ENCODE assay signal across 11 cellular contexts in genomic region chr11:87039371-87039770, GRCh38. TPM values are rescaled to one million over a fixed set of nuclear protein-coding genes. Genes with fewer than 3 reads are reported as not detected.
DNase-seq lines count a peak whose midpoint lies in the region; ATAC-seq, FAIRE-seq and TF ChIP-seq lines count a peak whose summit lies in the region.
"Had no signal": no experiment of that assay in that cellular context is flagged by ENCODE, and none has a peak within 500 bp of the region (broad histone marks: within the 10 kb centered on the region; RNA-seq: fewer than 3 reads in every experiment).

No MANE protein-coding gene starts in this region.

- H3K27ac ChIP-seq in A673 (ENCODE audit: low read depth, low read length, poor library complexity, severe bottlenecking) (peak overlapping the region; percentile 16), pancreas (no peak overlapping the region)

- H3K4me3 ChIP-seq in A673 (ENCODE audit: low read depth, low read length, poor library complexity, severe bottlenecking) (peak overlapping the region; percentile 75), pancreas (no peak overlapping the region)

- no peak for TF ChIP-seq CTCF in A673 (conservative IDR thresholded peaks at IDR 0.05; ENCODE audit: low read depth, low read length)
- TF ChIP-seq CTCF in HFFc6 (IDR thresholded peaks at IDR 0.05), result no peak
- TF ChIP-seq CTCF in brain (conservative IDR thresholded peaks at IDR 0.05), result no peak
- TF ChIP-seq CTCF in mesothelial cell of epicardium (IDR thresholded peaks at IDR 0.05; ENCODE audit: unreplicated experiment), result no peak
- TF ChIP-seq CTCF in GM10266 (IDR thresholded peaks at IDR 0.05; ENCODE audit: control insufficient read depth, insufficient read depth, low read depth, missing control alignments), result no peak
- no peak for TF ChIP-seq CTCF in pancreas (IDR thresholded peaks at IDR 0.05)

- CTCF ChIA-PET in A673 (lab: Charles Lee), result no interaction called here

- peak overlapping the region; percentile 97 for H3K4me3 Mint-ChIP-seq in HFFc6
- peak overlapping the region; percentile 93 to 98 (median 95) for H3K4me3 Mint-ChIP-seq in brain
- H3K4me3 Mint-ChIP-seq in mesothelial cell of epicardium, result peak overlapping the region; percentile 98

- H3K27me3 ChIP-seq in A673 (replicated peaks; ENCODE audit: insufficient read depth, low read depth, low read length, poor library complexity) (no peaks in the 10 kb centered on the region), pancreas (no peaks in the 10 kb centered on the region)

- BruUV-seq in A673 (replicated peaks; lab: Mats Ljungman, UMichigan), result no TSS peak

- H3K4me1 Mint-ChIP-seq in HFFc6 (ENCODE audit: low read depth) (peaks cover 31% of the 10 kb centered on the region), brain (peaks cover 51% of the 10 kb centered on the region), mesothelial cell of epicardium (peaks cover 27% of the 10 kb centered on the region)

- DNase-seq in A673 (ENCODE audit: low spot score) (no peak), HFFc6 (no peak), mesothelial cell of epicardium (ENCODE audit: low spot score in 2 of 2, unreplicated experiment in 2 of 2) (no peak), posterior vena cava (ENCODE audit: low spot score) (no peak), GM10266 (ENCODE audit: extremely low spot score) (no peak), pancreas (no peak), iPS-NIHi11 (ENCODE audit: low spot score) (no peak)
- DNase-seq: activated effector memory CD4-positive, alpha-beta T cell treated with anti-CD3 and anti-CD28 coated beads, Interleukin-2, amount 50 U/mL, for 16 hours; EL; stimulated activated CD4-positive, alpha-beta T cell treated with anti-CD3 and anti-CD28 coated beads, Interleukin-2, amount 100 ng/mL, for 48 hours had no signal

- H3K36me3 ChIP-seq in A673 (ENCODE audit: insufficient read depth, low read length, poor library complexity, severe bottlenecking), result peaks cover 19% of the 10 kb centered on the region
- no peaks in the 10 kb centered on the region for H3K36me3 ChIP-seq in pancreas

- no peak for ATAC-seq in pancreas

- WGBS in pancreas, 2 donors, result 49 to 57% methylated on average over 3 of the region's 3 CpGs

- no peak for FAIRE-seq in pancreas (lab: Jason Lieb, UNC)

- H3K27me3 Mint-ChIP-seq in HFFc6 (ENCODE audit: insufficient read depth) (no peaks in the 10 kb centered on the region), brain (peaks cover 4% of the 10 kb centered on the region), mesothelial cell of epicardium (ENCODE audit: low read depth) (no peaks in the 10 kb centered on the region)

- H3K36me3 Mint-ChIP-seq in HFFc6 (ENCODE audit: low read depth) (no peaks in the 10 kb centered on the region), brain (peaks cover 47% of the 10 kb centered on the region), mesothelial cell of epicardium (peaks cover 20% of the 10 kb centered on the region)

- H3K4me1 ChIP-seq in A673 (ENCODE audit: insufficient read depth, low read length, poor library complexity, severe bottlenecking) (peaks cover 25% of the 10 kb centered on the region), pancreas (peaks cover 7 to 18% (median 9%) of the 10 kb centered on the region in 3 donors)

- POLR2A ChIA-PET in A673 (lab: Charles Lee; ENCODE audit: low non-redundant PET), result no interaction called here

- H3K9me3 Mint-ChIP-seq in HFFc6 (no peaks in the 10 kb centered on the region), brain (peaks cover 16 to 41% (median 34%) of the 10 kb centered on the region in 5 experiments), mesothelial cell of epicardium (no peaks in the 10 kb centered on the region)

- no peaks in the 10 kb centered on the region for H3K9me3 ChIP-seq in A673 (ENCODE audit: low read depth, low read length, poor library complexity, severe bottlenecking)
- H3K9me3 ChIP-seq in pancreas, result no peaks in the 10 kb centered on the region

- H3K27ac Mint-ChIP-seq in HFFc6, result no peak overlapping the region; the same call in 1 of the 2 replicates
- peak overlapping the region in 4 of 5 experiments; percentile 35 to 92 (median 80) for H3K27ac Mint-ChIP-seq in brain
- H3K27ac Mint-ChIP-seq in mesothelial cell of epicardium, result no peak overlapping the region

- intact Hi-C loops in A673 (cut with micrococcal nuclease; ENCODE audit: unreplicated experiment), result no loop called here
- intact Hi-C loops in posterior vena cava (cut with DNase I), result no loop called here
- intact Hi-C loops in pancreas (cut with DNase I), result no loop called here

RNA-seq across cellular contexts. Expression of gene TMEM135, which starts 1.6 kb away (rescaled TPM):
- total RNA-seq in A673 (2021) (70.3 and 86.7 TPM in 2 replicates), mesothelial cell of epicardium (36.0 to 42.6 TPM (median 39.9 TPM) in 3 replicates), posterior vena cava (10 to 100 TPM; 16.2 to 25.2 TPM), pancreas (10 to 100 TPM in 1 of 6 donors, 1 to 10 TPM in 5; 7.3 to 10.1 (median 8.5) TPM)
- total RNA-seq in HFFc6 (2021; fragmentation: NEBNext Ultra II Directional; extraction: Animal tissue kit (Norgen Biotek cat#: 25700)), result 10 to 100 TPM; 13.1 to 28.3 (median 20.5) TPM
- polyA plus RNA-seq in brain (ENCODE audit: insufficient read depth, low read depth, low replicate concordance) (5.7 TPM), pancreas (1 to 10 TPM; 2.6 to 5.5 TPM)

Comparison
In these comparisons a context has a peak if more than half of its experiments do, and no peak if none do; other contexts are left out.
1. H3K27ac Mint-ChIP-seq: peak in brain (4 of 5); none in HFFc6 (single experiment) and mesothelial cell of epicardium (single experiment).
2. Peak in every context shown above with its lines, with median percentiles within 50 percentile points of each other: H3K4me3 Mint-ChIP-seq.